In genomic region chr7:46909601-46910051, GRCh38 we compare ENCODE assay signal across 15 cellular contexts.
DNase-seq lines count a peak whose midpoint lies in the region; ATAC-seq, FAIRE-seq and TF ChIP-seq lines count a peak whose summit lies in the region.
"Had no signal": no experiment of that assay in that cellular context is flagged by ENCODE, and none has a peak within 500 bp of the region (broad histone marks: within the 10 kb centered on the region; RNA-seq: fewer than 3 reads in every experiment).

No MANE protein-coding gene starts in this region.

- H3K4me1 ChIP-seq in SJSA1 (replicated peaks) (peaks cover 23% of the 10 kb centered on the region), Peyer's patch (no peaks in the 10 kb centered on the region)
- H3K4me1 ChIP-seq: adrenal gland, BE2C had no signal

- H3K4me3 ChIP-seq in SJSA1 (0 out of 2 replicates have a peak overlapping the region, but pooled peaks have one; percentile 5), fibroblast of mammary gland (ENCODE audit: control insufficient read depth, low read depth, low read length) (no peak overlapping the region), Peyer's patch (no peak overlapping the region)
- H3K4me3 ChIP-seq: adrenal gland had no signal

- TF ChIP-seq POLR2A in H54 (IDR thresholded peaks at IDR 0.05; ENCODE audit: low read depth, low read length) (no peak), Peyer's patch (IDR thresholded peaks at IDR 0.05) (no peak)

- TF ChIP-seq CTCF in fibroblast of mammary gland (conservative IDR thresholded peaks at IDR 0.05; ENCODE audit: control insufficient read depth, insufficient read depth, low read depth, low read length): no peak
- no peak for TF ChIP-seq CTCF in Peyer's patch (IDR thresholded peaks at IDR 0.05)

- DNase-seq in A172 (ENCODE audit: low spot score): peak; percentile 70
- no peak for DNase-seq in H54 (ENCODE audit: insufficient read length, low spot score)
- peak in 1 of 2 experiments; percentile 77 for DNase-seq in SJSA1 (ENCODE audit: low read depth in 1 of 2, low spot score in 2 of 2)
- peak; percentile 89 for DNase-seq in fibroblast of mammary gland (ENCODE audit: low read depth)
- no peak for DNase-seq in NCI-H2196 (lab: John Stamatoyannopoulos, UW; ENCODE audit: unreplicated experiment)
- no peak for DNase-seq in Peyer's patch
- DNase-seq in activated CD8-positive, alpha-beta memory T cell treated with anti-CD3 and anti-CD28 coated beads, Interleukin-2, amount 50 U/mL, for 4 hours: no peak
- DNase-seq: activated CD8-positive, alpha-beta memory T cell treated with anti-CD3 and anti-CD28 coated beads, Interleukin-2, amount 50 U/mL, for 48 hours; adrenal gland; BE2C; endodermal cell; NCI-H2029 had no signal

- FAIRE-seq in H54 (lab: Jason Lieb, UNC): peak; percentile 90
- FAIRE-seq: G401.6 had no signal

- no peak for ATAC-seq in HG03460 (IDR thresholded peaks at IDR 0.05; ENCODE audit: unreplicated experiment)
- ATAC-seq: natural killer cell treated with Interleukin-12 subunit alpha and Interleukin-12 subunit beta and Interleukin-15 and Interleukin-18, amount 100 ng/mL, for 72 hours had no signal

- no peaks in the 10 kb centered on the region for H3K36me3 ChIP-seq in SJSA1
- no peaks in the 10 kb centered on the region for H3K36me3 ChIP-seq in Peyer's patch
- H3K36me3 ChIP-seq: adrenal gland, BE2C had no signal

- no peaks in the 10 kb centered on the region for H3K27me3 ChIP-seq in SJSA1 (replicated peaks)
- H3K27me3 ChIP-seq in Peyer's patch: no peaks in the 10 kb centered on the region
- H3K27me3 ChIP-seq: adrenal gland, BE2C had no signal

- H3K9me3 ChIP-seq in SJSA1 (replicated peaks): no peaks in the 10 kb centered on the region
- no peaks in the 10 kb centered on the region for H3K9me3 ChIP-seq in Peyer's patch
- H3K9me3 ChIP-seq: adrenal gland, BE2C had no signal

- peak overlapping the region; percentile 64 for H3K27ac ChIP-seq in SJSA1
- no peak overlapping the region for H3K27ac ChIP-seq in Peyer's patch
- H3K27ac ChIP-seq: adrenal gland had no signal

Comparison
In these comparisons a context has a peak if more than half of its experiments do, and no peak if none do; other contexts are left out.
1. DNase-seq: peak in A172 (single experiment) and fibroblast of mammary gland (single experiment); none in H54 (single experiment), NCI-H2196 (single experiment), Peyer's patch (0 of 3) and activated CD8-positive, alpha-beta memory T cell treated with anti-CD3 and anti-CD28 coated beads, Interleukin-2, amount 50 U/mL, for 4 hours (single experiment).